Comparison of ENCODE assay signal across 8 cellular contexts in genomic region chr20:62952373-62953166, GRCh38. TPM values are rescaled to one million over a fixed set of nuclear protein-coding genes. Genes with fewer than 3 reads are reported as not detected.
DNase-seq lines count a peak whose midpoint lies in the region; ATAC-seq and TF ChIP-seq lines count a peak whose summit lies in the region.

A gene with protein sequence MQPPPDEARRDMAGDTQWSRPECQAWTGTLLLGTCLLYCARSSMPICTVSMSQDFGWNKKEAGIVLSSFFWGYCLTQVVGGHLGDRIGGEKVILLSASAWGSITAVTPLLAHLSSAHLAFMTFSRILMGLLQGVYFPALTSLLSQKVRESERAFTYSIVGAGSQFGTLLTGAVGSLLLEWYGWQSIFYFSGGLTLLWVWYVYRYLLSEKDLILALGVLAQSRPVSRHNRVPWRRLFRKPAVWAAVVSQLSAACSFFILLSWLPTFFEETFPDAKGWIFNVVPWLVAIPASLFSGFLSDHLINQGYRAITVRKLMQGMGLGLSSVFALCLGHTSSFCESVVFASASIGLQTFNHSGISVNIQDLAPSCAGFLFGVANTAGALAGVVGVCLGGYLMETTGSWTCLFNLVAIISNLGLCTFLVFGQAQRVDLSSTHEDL (plus strand): TSS chr20:62952709. CDS start chr20:62952831, 122 bp downstream.

- CTCF ChIA-PET in CD8-positive, alpha-beta memory T cell (lab: Charles Lee): interaction anchor here (1.2 to 2.7 kb wide), 3 partner anchors 15 to 57 kb away, joined by 5 to 15 read pairs (median 8); partner anchors contain the start of gene GID8

- ATAC-seq in GM21381 (IDR thresholded peaks at IDR 0.05; ENCODE audit: unreplicated experiment) (peak; percentile 52), psoas muscle (peak; percentile 61 to 80 (median 74))
- peak; percentile 70 for ATAC-seq in activated T-helper 17 cell treated with anti-CD3 and anti-CD28 coated beads, Interleukin-2, amount 50 U/mL, for 72 hours (replicated peaks)

- H3K9me3 ChIP-seq in CD8-positive, alpha-beta memory T cell (ENCODE audit: low read length): no peaks in the 10 kb centered on the region
- H3K9me3 ChIP-seq in KOPT-K1 (ENCODE audit: insufficient read depth, low read length, poor library complexity, severe bottlenecking) (peaks cover 21% of the 10 kb centered on the region), cardiac muscle cell (ENCODE audit: low read depth) (no peaks in the 10 kb centered on the region), psoas muscle (no peaks in the 10 kb centered on the region)

- intact Hi-C loops in psoas muscle (cut with DNase I): no loop called here

- H3K4me1 ChIP-seq in CD8-positive, alpha-beta memory T cell (ENCODE audit: insufficient read depth, low read length): peaks cover 37% of the 10 kb centered on the region
- H3K4me1 ChIP-seq in cardiac muscle cell (ENCODE audit: low read depth) (peaks cover 11% of the 10 kb centered on the region), psoas muscle (peaks cover 5% of the 10 kb centered on the region)

- H3K36me3 Mint-ChIP-seq in CD8-positive, alpha-beta memory T cell: peaks cover 0 to 32% (median 0%) of the 10 kb centered on the region in 3 donors
- H3K36me3 Mint-ChIP-seq in activated T-helper 17 cell treated with anti-CD3 and anti-CD28 coated beads, Interleukin-2, amount 50 U/mL, for 72 hours (ENCODE audit: low read depth): peaks cover 33% of the 10 kb centered on the region
- peaks cover 13% of the 10 kb centered on the region for H3K36me3 Mint-ChIP-seq in chondrocyte (ENCODE audit: low read depth)

- peak within 1 kb of the TSS; percentile 63 for H3K27ac ChIP-seq in CD8-positive, alpha-beta memory T cell (ENCODE audit: low read depth, low read length)
- peak within 1 kb of the TSS; percentile 87 for H3K27ac ChIP-seq in KOPT-K1 (ENCODE audit: low read depth, low read length, poor library complexity, severe bottlenecking)
- peak within 1 kb of the TSS; percentile 49 for H3K27ac ChIP-seq in cardiac muscle cell
- peak within 1 kb of the TSS; percentile 58 for H3K27ac ChIP-seq in psoas muscle

- peaks cover 4% of the 10 kb centered on the region for H3K36me3 ChIP-seq in CD8-positive, alpha-beta memory T cell (ENCODE audit: insufficient read depth, low read length)
- H3K36me3 ChIP-seq in KOPT-K1 (ENCODE audit: insufficient read depth, low read length) (peaks cover 32% of the 10 kb centered on the region), cardiac muscle cell (peaks cover 7% of the 10 kb centered on the region), psoas muscle (ENCODE audit: insufficient read depth in 1 of 2, low read depth in 1 of 2) (peaks cover 0 to 34% of the 10 kb centered on the region in 2 donors)

- no peak for TF ChIP-seq CTCF in cardiac muscle cell (IDR thresholded peaks at IDR 0.05; ENCODE audit: low read depth, low read length)
- TF ChIP-seq CTCF in psoas muscle (IDR thresholded peaks at IDR 0.05): no peak
- no peak for TF ChIP-seq CTCF in chondrocyte (IDR thresholded peaks at IDR 0.05)

- peak in 4 of 5 donors; percentile 47 to 69 (median 58) for DNase-seq in CD8-positive, alpha-beta memory T cell
- DNase-seq in cardiac muscle cell (ENCODE audit: low read depth in 1 of 2, low spot score in 1 of 2) (peak; percentile 30 to 38), psoas muscle (peak; percentile 74 to 84), chondrocyte (ENCODE audit: low spot score) (no peak), NCI-H1694 (lab: John Stamatoyannopoulos, UW) (no peak)

- H3K4me3 ChIP-seq in CD8-positive, alpha-beta memory T cell (ENCODE audit: low read length): peak within 1 kb of the TSS; percentile 52
- H3K4me3 ChIP-seq in cardiac muscle cell: no peak within 1 kb of the TSS
- H3K4me3 ChIP-seq in psoas muscle: peak within 1 kb of the TSS; percentile 58

- H3K27me3 ChIP-seq in CD8-positive, alpha-beta memory T cell (ENCODE audit: insufficient read depth, low read length, poor library complexity, severe bottlenecking): no peaks in the 10 kb centered on the region
- H3K27me3 ChIP-seq in cardiac muscle cell: no peaks in the 10 kb centered on the region
- H3K27me3 ChIP-seq in psoas muscle (ENCODE audit: insufficient read depth in 3 of 3, low read length in 2 of 3): no peaks in the 10 kb centered on the region

- H3K4me3 Mint-ChIP-seq in CD8-positive, alpha-beta memory T cell: peak within 1 kb of the TSS; percentile 79 to 92 (median 82)
- peak within 1 kb of the TSS; percentile 84 for H3K4me3 Mint-ChIP-seq in activated T-helper 17 cell treated with anti-CD3 and anti-CD28 coated beads, Interleukin-2, amount 50 U/mL, for 72 hours
- H3K4me3 Mint-ChIP-seq in chondrocyte (ENCODE audit: unreplicated experiment): no peak within 1 kb of the TSS

- POLR2A ChIA-PET in CD8-positive, alpha-beta memory T cell (lab: Charles Lee): interaction anchor here (3.1 kb wide), 1 partner anchor 15 kb away, joined by 27 read pairs; the partner anchor contains the start of gene GID8

- H3K9me3 Mint-ChIP-seq in CD8-positive, alpha-beta memory T cell: no peaks in the 10 kb centered on the region
- no peaks in the 10 kb centered on the region for H3K9me3 Mint-ChIP-seq in activated T-helper 17 cell treated with anti-CD3 and anti-CD28 coated beads, Interleukin-2, amount 50 U/mL, for 72 hours
- peaks cover 4% of the 10 kb centered on the region for H3K9me3 Mint-ChIP-seq in chondrocyte (ENCODE audit: low read depth)

- H3K4me1 Mint-ChIP-seq in CD8-positive, alpha-beta memory T cell: peaks cover 21 to 34% (median 29%) of the 10 kb centered on the region in 3 donors
- peaks cover 9% of the 10 kb centered on the region for H3K4me1 Mint-ChIP-seq in activated T-helper 17 cell treated with anti-CD3 and anti-CD28 coated beads, Interleukin-2, amount 50 U/mL, for 72 hours
- H3K4me1 Mint-ChIP-seq in chondrocyte (ENCODE audit: low read depth): peaks cover 8% of the 10 kb centered on the region

- peak within 1 kb of the TSS; percentile 88 to 98 (median 95) for H3K27ac Mint-ChIP-seq in CD8-positive, alpha-beta memory T cell
- H3K27ac Mint-ChIP-seq in activated T-helper 17 cell treated with anti-CD3 and anti-CD28 coated beads, Interleukin-2, amount 50 U/mL, for 72 hours: peak within 1 kb of the TSS; percentile 94
- no peak within 1 kb of the TSS for H3K27ac Mint-ChIP-seq in chondrocyte (ENCODE audit: unreplicated experiment)

- WGBS in psoas muscle, 3 donors: 8 to 13% (median 11%) methylated on average over 25 to 40 of the region's 40 CpGs

- H3K27me3 Mint-ChIP-seq in CD8-positive, alpha-beta memory T cell: no peaks in the 10 kb centered on the region
- no peaks in the 10 kb centered on the region for H3K27me3 Mint-ChIP-seq in activated T-helper 17 cell treated with anti-CD3 and anti-CD28 coated beads, Interleukin-2, amount 50 U/mL, for 72 hours
- H3K27me3 Mint-ChIP-seq in chondrocyte (ENCODE audit: low read depth): no peaks in the 10 kb centered on the region

RNA-seq across cellular contexts. Expression of the gene that starts here (rescaled TPM):
- total RNA-seq in CD8-positive, alpha-beta memory T cell: 10 to 100 TPM; 26.4 to 26.8 TPM
- 1.0 TPM for polyA plus RNA-seq in CD8-positive, alpha-beta memory T cell
- 1 to 10 TPM; 5.2 to 7.0 TPM for total RNA-seq in activated T-helper 17 cell treated with anti-CD3 and anti-CD28 coated beads, Interleukin-2, amount 50 U/mL, for 72 hours
- total RNA-seq in cardiac muscle cell: 2.5 and 3.2 TPM in 2 replicates
- polyA plus RNA-seq in cardiac muscle cell: 1.8 and 4.1 TPM in 2 replicates
- total RNA-seq in psoas muscle: 1 to 10 TPM in 1 of 4 donors, under 1 TPM in 3; 0.32 to 1.0 (median 0.92) TPM
- polyA plus RNA-seq in psoas muscle: under 1 TPM; 0.59 to 0.88 (median 0.69) TPM
- total RNA-seq in chondrocyte: 0.24 to 1.2 TPM (median 0.79 TPM) in 3 replicates

Comparison
In these comparisons a context has a peak if more than half of its experiments do, and no peak if none do; other contexts are left out.
1. DNase-seq: peak in CD8-positive, alpha-beta memory T cell (4 of 5), cardiac muscle cell (2 of 2) and psoas muscle (2 of 2); none in chondrocyte (single experiment) and NCI-H1694 (single experiment).
2. Peak in every context shown above with its lines, with median percentiles within 50 percentile points of each other: H3K27ac ChIP-seq and ATAC-seq.